Comparison of ENCODE assay signal across 18 cellular contexts in genomic region chr10:13067431-13067830, GRCh38. TPM values are rescaled to one million over a fixed set of nuclear protein-coding genes. Genes with fewer than 3 reads are reported as not detected.
DNase-seq lines count a peak whose midpoint lies in the region; ATAC-seq and TF ChIP-seq lines count a peak whose summit lies in the region.
"Had no signal": no experiment of that assay in that cellular context is flagged by ENCODE, and none has a peak within 500 bp of the region (broad histone marks: within the 10 kb centered on the region; RNA-seq: fewer than 3 reads in every experiment).

No MANE protein-coding gene starts in this region.

- no peak overlapping the region for H4K91ac ChIP-seq in H9 (ENCODE audit: insufficient read length, low read depth, low read length)

- no peak overlapping the region for H2BK20ac ChIP-seq in H9 (ENCODE audit: low read depth, low read length, poor library complexity, severe bottlenecking)

- H3T11ph ChIP-seq in H9 (ENCODE audit: low read length), result no peak overlapping the region

- no peak overlapping the region for H3K14ac ChIP-seq in H9 (ENCODE audit: insufficient read depth, low read length)

- H3K9me3 Mint-ChIP-seq in H9, result peaks cover 10 to 26% of the 10 kb centered on the region in 2 experiments
- peaks cover 54% of the 10 kb centered on the region for H3K9me3 Mint-ChIP-seq in endodermal cell
- H3K9me3 Mint-ChIP-seq: CD8-positive, alpha-beta T cell had no signal

- peak overlapping the region; percentile 57 for H3K27ac ChIP-seq in A673 (ENCODE audit: low read depth, low read length, poor library complexity, severe bottlenecking)
- no peak overlapping the region for H3K27ac ChIP-seq in H9 (ENCODE audit: insufficient read length, low read depth, low read length)
- H3K27ac ChIP-seq in SK-N-MC, result peak overlapping the region; percentile 67; the same call in 1 of the 2 replicates
- no peak overlapping the region for H3K27ac ChIP-seq in endodermal cell (ENCODE audit: low read depth, low read length)
- H3K27ac ChIP-seq: A549, C4-2B had no signal

- CTCF ChIA-PET in A673 (lab: Charles Lee), result no interaction called here

- DNase-seq in A673 (ENCODE audit: low spot score) (no peak), H9 (no peak), SK-N-MC (ENCODE audit: low read depth, low spot score) (no peak), endodermal cell (peak; percentile 35), EL (no peak)
- DNase-seq in stimulated activated CD4-positive, alpha-beta T cell treated with anti-CD3 and anti-CD28 coated beads, Interleukin-2, amount 100 ng/mL, for 24 hours, result no peak
- DNase-seq in stimulated activated naive CD8-positive, alpha-beta T cell treated with anti-CD3 and anti-CD28 coated beads, Interleukin-15, Interleukin-2, amounts not matched to agents 100 U/mL and 50 U/mL, for 24 hours, result no peak
- DNase-seq: 8988T; Caco-2; CD4-positive, CD25-positive, alpha-beta regulatory T cell; CD8-positive, alpha-beta T cell; DMS153; GF-D8; GOT3; H7 had no signal

- no peaks in the 10 kb centered on the region for H3K79me2 ChIP-seq in H9 (ENCODE audit: insufficient read depth, low read length)

- H4K20me1 ChIP-seq in H9 (ENCODE audit: control insufficient read depth, insufficient read depth, insufficient read length), result no peaks in the 10 kb centered on the region

- H2BK120ac ChIP-seq in H9 (ENCODE audit: low read depth, low read length, poor library complexity, severe bottlenecking), result no peak overlapping the region

- no peak for ATAC-seq in stimulated activated naive CD8-positive, alpha-beta T cell treated with anti-CD3 and anti-CD28 coated beads, Interleukin-15, Interleukin-2, amounts not matched to agents 100 U/mL and 50 U/mL, for 24 hours
- ATAC-seq: A549; CD8-positive, alpha-beta T cell; HCT116 had no signal

- H2BK12ac ChIP-seq in H9 (ENCODE audit: insufficient read length, low read depth, low read length), result no peak overlapping the region

- BruUV-seq in A673 (replicated peaks; lab: Mats Ljungman, UMichigan), result no TSS peak

- H3K36me3 ChIP-seq in A673 (ENCODE audit: insufficient read depth, low read length, poor library complexity, severe bottlenecking) (no peaks in the 10 kb centered on the region), SK-N-MC (ENCODE audit: insufficient read depth, low read length) (no peaks in the 10 kb centered on the region), endodermal cell (ENCODE audit: control insufficient read depth, insufficient read depth, low read length) (no peaks in the 10 kb centered on the region)

- H3K27me3 ChIP-seq in A673 (replicated peaks; ENCODE audit: insufficient read depth, low read depth, low read length, poor library complexity) (no peaks in the 10 kb centered on the region), H9 (ENCODE audit: insufficient read depth, low read length) (no peaks in the 10 kb centered on the region), endodermal cell (ENCODE audit: control insufficient read depth, insufficient read depth, low read length, poor library complexity, severe bottlenecking) (no peaks in the 10 kb centered on the region)

- no peak overlapping the region for H3K23ac ChIP-seq in H9 (ENCODE audit: insufficient read length, low read depth, low read length)

- H2BK5ac ChIP-seq in H9 (ENCODE audit: insufficient read length, low read length), result no peak overlapping the region

- H3K4me1 ChIP-seq in A673 (ENCODE audit: insufficient read depth, low read length, poor library complexity, severe bottlenecking) (peaks cover 37% of the 10 kb centered on the region), H9 (ENCODE audit: insufficient read depth, low read length) (no peaks in the 10 kb centered on the region; the same call in 1 of the 2 replicates), endodermal cell (ENCODE audit: control insufficient read depth, insufficient read depth, low read length) (no peaks in the 10 kb centered on the region)
- H3K4me1 ChIP-seq: A549 had no signal

- no peak overlapping the region for H3K4me3 ChIP-seq in A673 (ENCODE audit: low read depth, low read length, poor library complexity, severe bottlenecking)
- no peak overlapping the region for H3K4me3 ChIP-seq in SK-N-MC
- no peak overlapping the region for H3K4me3 ChIP-seq in endodermal cell (ENCODE audit: low read length)
- H3K4me3 ChIP-seq: A549 had no signal

- H3K36me3 Mint-ChIP-seq in H9 (ENCODE audit: insufficient read depth in 1 of 3, low read depth in 3 of 3) (peaks cover 3 to 23% (median 6%) of the 10 kb centered on the region in 3 experiments; a peak in 5 of 7 replicates), endodermal cell (ENCODE audit: low read depth) (peaks cover 11% of the 10 kb centered on the region)
- H3K36me3 Mint-ChIP-seq: CD4-positive, CD25-positive, alpha-beta regulatory T cell; CD8-positive, alpha-beta T cell had no signal

- no peak overlapping the region for H3K56ac ChIP-seq in H9 (ENCODE audit: insufficient read length, low read depth, low read length)

- H3K23me2 ChIP-seq in H9 (ENCODE audit: insufficient read length, low read depth, low read length, poor library complexity, severe bottlenecking), result no peaks in the 10 kb centered on the region

- H3K4me1 Mint-ChIP-seq in H9 (peaks cover 15 to 19% of the 10 kb centered on the region in 2 experiments), endodermal cell (peaks cover 10% of the 10 kb centered on the region)

- H3K4ac ChIP-seq in H9 (ENCODE audit: low read depth, low read length), result no peak overlapping the region

- H2AFZ ChIP-seq in H9 (ENCODE audit: low read length), result peak overlapping the region; percentile 22

- H3K79me1 ChIP-seq in H9 (ENCODE audit: insufficient read depth, low read depth, low read length, poor library complexity, severe bottlenecking), result no peaks in the 10 kb centered on the region

- H2BK15ac ChIP-seq in H9 (ENCODE audit: low read depth, low read length), result no peak overlapping the region

- H3K9ac ChIP-seq in H9 (ENCODE audit: extremely low read depth, insufficient read length, low read length) (no peak overlapping the region), SK-N-MC (ENCODE audit: insufficient read length) (no peak overlapping the region), endodermal cell (ENCODE audit: extremely low read depth, low read length, poor library complexity, severe bottlenecking) (no peak overlapping the region)

- H3K27me3 Mint-ChIP-seq in H9 (ENCODE audit: low read depth) (peaks cover 7% of the 10 kb centered on the region), endodermal cell (ENCODE audit: insufficient read depth) (no peaks in the 10 kb centered on the region)

- H3K4me2 ChIP-seq in H9 (ENCODE audit: insufficient read depth, insufficient read length, low read length), result no peak overlapping the region
- H3K4me2 ChIP-seq: A549 had no signal

- H3K9me3 ChIP-seq in A673 (ENCODE audit: low read depth, low read length, poor library complexity, severe bottlenecking), result peaks cover 4% of the 10 kb centered on the region
- no peaks in the 10 kb centered on the region for H3K9me3 ChIP-seq in H9 (ENCODE audit: control insufficient read depth, low read depth, low read length)
- H3K9me3 ChIP-seq in SK-N-MC (ENCODE audit: low read depth, low read length), result no peaks in the 10 kb centered on the region
- peaks cover 22% of the 10 kb centered on the region for H3K9me3 ChIP-seq in endodermal cell (ENCODE audit: control insufficient read depth, low read length)
- H3K9me3 ChIP-seq: A549, Caco-2 had no signal

- intact Hi-C loops in A673 (cut with micrococcal nuclease; ENCODE audit: unreplicated experiment), result no loop called here

- TF ChIP-seq CTCF in A673 (conservative IDR thresholded peaks at IDR 0.05; ENCODE audit: low read depth, low read length) (no peak), H9 (conservative IDR thresholded peaks at IDR 0.05) (no peak), endodermal cell (conservative IDR thresholded peaks at IDR 0.05) (no peak)

- H4K8ac ChIP-seq in H9 (replicated peaks; ENCODE audit: insufficient read length, low read depth, low read length), result no peak overlapping the region

- no peak overlapping the region for H2AK5ac ChIP-seq in H9 (ENCODE audit: insufficient read length, low read length)

- POLR2A ChIA-PET in A673 (lab: Charles Lee; ENCODE audit: low non-redundant PET), result no interaction called here

- H3K4me3 Mint-ChIP-seq in H9 (no peak overlapping the region), endodermal cell (no peak overlapping the region)
- H3K4me3 Mint-ChIP-seq: CD4-positive, CD25-positive, alpha-beta regulatory T cell; CD8-positive, alpha-beta T cell had no signal

- H3K18ac ChIP-seq in H9 (ENCODE audit: insufficient read length, low read depth, low read length), result no peak overlapping the region

- no peak overlapping the region for H4K5ac ChIP-seq in H9 (ENCODE audit: insufficient read length, low read depth, low read length)

- no peak overlapping the region for H3K27ac Mint-ChIP-seq in H9
- no peak overlapping the region for H3K27ac Mint-ChIP-seq in endodermal cell
- H3K27ac Mint-ChIP-seq: CD4-positive, CD25-positive, alpha-beta regulatory T cell; CD8-positive, alpha-beta T cell had no signal

- WGBS in H9 (ENCODE audit: extremely low coverage, insufficient read length, low lambda C conversion rate), result no CpG with 5 or more reads among the region's 7 CpGs
- WGBS in endodermal cell (ENCODE audit: insufficient coverage in 1 of 2, insufficient read length in 1 of 2), 2 experiments, result 92 to 100% methylated on average over 2 to 7 of the region's 7 CpGs

RNA-seq across cellular contexts. Expression of gene OPTN, which starts 32.5 kb away (rescaled TPM):
- 13.5 and 16.6 TPM in 2 replicates for total RNA-seq in A673 (2021)
- 13.6 and 16.1 TPM in 2 replicates for total RNA-seq in H9 (2021)
- 10 to 100 TPM; 22.7 to 23.3 TPM for total RNA-seq in endodermal cell
- polyA plus RNA-seq in endodermal cell (2013, experiment 1 of 2), result 19.6 TPM
- polyA plus RNA-seq in endodermal cell (2013, experiment 2 of 2), result 15.3 TPM

Comparison
In these comparisons a context has a peak if more than half of its experiments do, and no peak if none do; other contexts are left out.
1. H3K27ac ChIP-seq: peak in A673 (single experiment) and SK-N-MC (single experiment); none in H9 (single experiment) and endodermal cell (single experiment).